ENCODE assay signal across 20 cellular contexts in the genomic region with DNA sequence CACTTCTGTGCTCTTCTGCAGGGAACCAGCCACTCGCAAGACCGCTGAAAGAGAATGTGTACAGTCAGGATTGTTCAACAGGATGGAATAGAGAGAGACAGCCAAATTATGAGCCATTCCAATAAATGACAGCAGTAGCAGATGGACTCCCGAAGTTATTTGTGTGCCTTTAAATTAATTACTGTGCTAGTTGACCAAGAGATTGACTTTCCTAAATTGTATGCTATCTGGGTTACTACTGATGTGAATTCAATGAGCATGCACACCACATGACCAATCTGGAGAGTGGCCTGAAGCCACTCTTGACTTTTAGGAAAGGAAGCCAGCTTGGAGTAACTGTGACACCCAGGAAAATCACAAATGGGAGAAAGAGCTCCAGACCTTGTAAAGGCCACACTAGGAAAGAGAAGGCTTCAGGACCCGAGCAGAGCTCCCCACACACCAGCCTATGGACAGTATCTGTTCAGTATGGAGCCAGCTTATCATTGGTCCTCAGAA. TPM values are rescaled to one million over a fixed set of nuclear protein-coding genes. Genes with fewer than 3 reads are reported as not detected.
A peak's percentile ranks its signal among the peaks of the same experiment; 100 is the strongest.
DNase-seq lines count a peak whose midpoint lies in the region; ATAC-seq and TF ChIP-seq lines count a peak whose summit lies in the region.
"Had no signal": no experiment of that assay in that cellular context is flagged by ENCODE, and none has a peak within 500 bp of the region (broad histone marks: within the 10 kb centered on the region; RNA-seq: fewer than 3 reads in every experiment).

No MANE protein-coding gene starts in this region.

- no peaks in the 10 kb centered on the region for H3K9me3 ChIP-seq in GM23248 (ENCODE audit: low read depth)
- no peaks in the 10 kb centered on the region for H3K9me3 ChIP-seq in CD8-positive, alpha-beta T cell (ENCODE audit: low read length)
- H3K9me3 ChIP-seq: BLaER1, Caco-2 had no signal

- in situ Hi-C loops in G401 (cut with HindIII; ENCODE audit: low sequenced_read_pairs) (no loop called here), SK-MEL-5 (cut with HindIII; ENCODE audit: low pct_unique_long_range_greater_than_20kb, low sequenced_read_pairs) (no loop called here), GM23248 (cut with MboI) (no loop called here)

- no peaks in the 10 kb centered on the region for H3K27me3 Mint-ChIP-seq in CD8-positive, alpha-beta T cell (ENCODE audit: low read depth)
- H3K27me3 Mint-ChIP-seq: CD4-positive, alpha-beta T cell had no signal

- H3K4me2 ChIP-seq in GM23248 (ENCODE audit: unreplicated experiment) = no peak overlapping the region
- H3K4me2 ChIP-seq: BLaER1 had no signal

- no peak for ATAC-seq in CD8-positive, alpha-beta T cell

- no peak overlapping the region for H3K27ac ChIP-seq in GM23248
- no peak overlapping the region for H3K27ac ChIP-seq in CD8-positive, alpha-beta T cell (ENCODE audit: low read depth, low read length)
- H3K27ac ChIP-seq: BLaER1 had no signal

- no peaks in the 10 kb centered on the region for H3K9me3 Mint-ChIP-seq in CD8-positive, alpha-beta T cell
- H3K9me3 Mint-ChIP-seq: CD4-positive, alpha-beta T cell; H9 had no signal

- CTCF ChIA-PET in CD8-positive, alpha-beta T cell (lab: Charles Lee) = interaction anchor here (0.9 kb wide), 1 partner anchor 8 kb away, joined by 4 read pairs; no protein-coding TSS in a partner anchor

- H3K4me3 ChIP-seq in GM23248 = no peak overlapping the region
- no peak overlapping the region for H3K4me3 ChIP-seq in CD8-positive, alpha-beta T cell (ENCODE audit: low read depth, low read length)
- H3K4me3 ChIP-seq: BLaER1 had no signal

- 0 out of 2 replicates have a peak, but pooled peaks cover 5% of the 10 kb centered on the region for H3K79me2 ChIP-seq in GM23248 (ENCODE audit: insufficient read depth)

- H3K4me3 Mint-ChIP-seq in CD8-positive, alpha-beta T cell = no peak overlapping the region
- H3K4me3 Mint-ChIP-seq: CD4-positive, alpha-beta T cell; H9 had no signal

- H3F3A ChIP-seq in GM23248 (ENCODE audit: insufficient read depth) = no peaks in the 10 kb centered on the region

- POLR2A ChIA-PET in CD8-positive, alpha-beta T cell (lab: Charles Lee) = no interaction called here

- H3K36me3 Mint-ChIP-seq in CD8-positive, alpha-beta T cell = peaks cover 54% of the 10 kb centered on the region

- H3K27ac Mint-ChIP-seq in CD8-positive, alpha-beta T cell = no peak overlapping the region
- H3K27ac Mint-ChIP-seq: CD4-positive, alpha-beta T cell; H9 had no signal

- peak; percentile 72 for DNase-seq in G401 (ENCODE audit: low spot score)
- peak; percentile 55 for DNase-seq in SK-MEL-5 (ENCODE audit: low read depth, low spot score)
- DNase-seq in epidermal melanocyte (ENCODE audit: insufficient read length, low spot score) = peak; percentile 33
- DNase-seq in medulla oblongata (ENCODE audit: extremely low spot score) = peak; percentile 12
- no peak for DNase-seq in GM23248
- DNase-seq in CD8-positive, alpha-beta T cell = no peak
- no peak for DNase-seq in NCI-H2227 treated with DMSO at 0.1 percent for 48 hours (lab: John Stamatoyannopoulos, UW)
- DNase-seq: Caco-2; CD4-positive, alpha-beta T cell; DND-41; H9; Karpas-422; MV-4-11; NCI-H1694; NCI-H2081; NCI-H2171; NCI-H446; NCI-H526 treated with DMSO at 0.1 percent for 48 hours; OCI-M1 had no signal

- H3K9ac ChIP-seq in GM23248 = no peak overlapping the region
- H3K9ac ChIP-seq: BLaER1 had no signal

- H2AFZ ChIP-seq in GM23248 = no peak overlapping the region

- WGBS in GM23248 (ENCODE audit: low coverage in 1 of 2, low lambda C conversion rate in 2 of 2, missing lambda C conversion rate in 2 of 2), 2 experiments = 96 to 100% methylated on average over 4 of the region's 4 CpGs

- intact Hi-C loops in CD8-positive, alpha-beta T cell (cut with DNase I, micrococcal nuclease) = no loop called here

- no peaks in the 10 kb centered on the region for H3K9me2 ChIP-seq in GM23248 (ENCODE audit: insufficient read depth)

- H3K27me3 ChIP-seq in GM23248 (replicated peaks; ENCODE audit: insufficient read depth) = no peaks in the 10 kb centered on the region
- H3K27me3 ChIP-seq in CD8-positive, alpha-beta T cell (ENCODE audit: insufficient read depth, low read length) = no peaks in the 10 kb centered on the region
- H3K27me3 ChIP-seq: BLaER1 had no signal

- H4K20me1 ChIP-seq in GM23248 (ENCODE audit: insufficient read depth) = 0 out of 2 replicates have a peak, but pooled peaks cover 4% of the 10 kb centered on the region
- H4K20me1 ChIP-seq: BLaER1 had no signal

- TF ChIP-seq CTCF in CD8-positive, alpha-beta T cell (IDR thresholded peaks at IDR 0.05) = no peak

- peaks cover 8% of the 10 kb centered on the region for H3K4me1 Mint-ChIP-seq in CD8-positive, alpha-beta T cell (ENCODE audit: low read depth)
- H3K4me1 Mint-ChIP-seq: H9 had no signal

- no peaks in the 10 kb centered on the region for H3K4me1 ChIP-seq in GM23248 (ENCODE audit: insufficient read depth)
- peaks cover 4% of the 10 kb centered on the region for H3K4me1 ChIP-seq in CD8-positive, alpha-beta T cell (ENCODE audit: insufficient read depth, low read length)
- H3K4me1 ChIP-seq: BLaER1 had no signal

- no peaks in the 10 kb centered on the region; the same call in 1 of the 2 replicates for H3K36me3 ChIP-seq in GM23248 (ENCODE audit: low read depth)
- peaks cover 20% of the 10 kb centered on the region for H3K36me3 ChIP-seq in CD8-positive, alpha-beta T cell (ENCODE audit: insufficient read depth, low read length)

RNA-seq across cellular contexts. Expression of gene CHMP3, which starts 52.8 kb away (rescaled TPM):
- total RNA-seq in G401 (2014; rRNA removed; shearing (Covaris generic)) = 58.8 and 83.8 TPM in 2 replicates
- 94.2 and 116 TPM in 2 replicates for total RNA-seq in SK-MEL-5 (2014; rRNA removed; shearing (Covaris generic))
- polyA plus RNA-seq in SK-MEL-5 (2015; cell fraction: cytosol; rRNA removed) = 74.7 and 99.3 TPM in 2 replicates
- polyA plus RNA-seq in SK-MEL-5 (2015; cell fraction: nucleus; rRNA removed) = 19.0 and 34.7 TPM in 2 replicates
- 71.5 and 81.2 TPM in 2 replicates for total RNA-seq in GM23248 (2014; rRNA removed; shearing (Covaris generic))
- polyA plus RNA-seq in GM23248 (2016; fragmentation: Nextera tagmentation; extraction: Ambion mirVana) = 74.5 and 90.1 TPM in 2 replicates
- 10 to 100 TPM; 61.0 to 63.2 TPM for total RNA-seq in CD8-positive, alpha-beta T cell

Comparison
In these comparisons a context has a peak if more than half of its experiments do, and no peak if none do; other contexts are left out.
1. DNase-seq: peak in G401 (single experiment), SK-MEL-5 (single experiment), epidermal melanocyte (single experiment) and medulla oblongata (single experiment); none in GM23248 (single experiment), CD8-positive, alpha-beta T cell (0 of 7) and NCI-H2227 treated with DMSO at 0.1 percent for 48 hours (single experiment).